In the genomic region with DNA sequence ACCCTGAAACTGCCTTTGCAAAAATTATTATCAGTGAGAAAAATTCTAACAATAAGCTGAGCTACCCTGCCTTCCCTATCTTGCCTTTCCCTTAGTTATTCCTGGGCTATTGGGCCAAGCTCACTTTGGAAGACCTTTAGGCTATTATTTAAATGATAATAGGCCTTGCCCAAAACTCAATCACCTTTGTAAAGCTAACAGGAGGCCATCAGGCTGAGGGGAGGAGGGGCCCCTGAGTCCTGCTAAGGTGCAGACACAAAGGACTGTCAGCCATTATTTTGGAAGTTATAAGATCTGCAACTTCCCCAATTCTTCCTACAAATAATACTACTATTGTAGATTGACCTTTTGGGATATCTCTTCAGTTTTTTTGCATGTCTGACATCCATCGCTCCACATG, we compare ENCODE assay signal across 24 cellular contexts.
DNase-seq lines count a peak whose midpoint lies in the region; ATAC-seq and TF ChIP-seq lines count a peak whose summit lies in the region.
"Had no signal": no experiment of that assay in that cellular context is flagged by ENCODE, and none has a peak within 500 bp of the region (broad histone marks: within the 10 kb centered on the region; RNA-seq: fewer than 3 reads in every experiment).

No MANE protein-coding gene starts in this region.

- no peaks in the 10 kb centered on the region for H3K36me3 ChIP-seq in mesenchymal stem cell (ENCODE audit: control insufficient read depth in 1 of 2, insufficient read depth in 2 of 2, low read depth in 1 of 2, low read length in 2 of 2)
- no peaks in the 10 kb centered on the region for H3K36me3 ChIP-seq in ovary
- H3K36me3 ChIP-seq: HAP-1, MG63 had no signal

- H3K4me3 Mint-ChIP-seq in H9 = peak overlapping the region in 1 of 2 experiments; percentile 21; a peak in 2 of 5 replicates
- H3K4me3 Mint-ChIP-seq in WTC11 = peak overlapping the region; percentile 18; the same call in 1 of the 2 replicates
- H3K4me3 Mint-ChIP-seq in activated naive CD4-positive, alpha-beta T cell treated with anti-CD3 and anti-CD28 coated beads, Interleukin-2, amount 10 ng/mL, durations not matched to agents 7 days and 5 days = no peak overlapping the region
- H3K4me3 Mint-ChIP-seq: CD4-positive, alpha-beta T cell; IgD-negative memory B cell had no signal

- no peak overlapping the region for H3T11ph ChIP-seq in H9 (ENCODE audit: low read length)

- H3K4ac ChIP-seq in H9 (ENCODE audit: low read depth, low read length) = no peak overlapping the region
- H3K4ac ChIP-seq in mesenchymal stem cell (ENCODE audit: low read depth in 1 of 2, low read length in 2 of 2) = peak overlapping the region in 1 of 2 experiments; percentile 41

- intact Hi-C loops in ovary (cut with DNase I) = no loop called here

- H3K27me3 Mint-ChIP-seq in H9 (ENCODE audit: low read depth) (no peaks in the 10 kb centered on the region), WTC11 (ENCODE audit: low read depth) (no peaks in the 10 kb centered on the region)
- H3K27me3 Mint-ChIP-seq in activated naive CD4-positive, alpha-beta T cell treated with anti-CD3 and anti-CD28 coated beads, Interleukin-2, amount 10 ng/mL, durations not matched to agents 7 days and 5 days = no peaks in the 10 kb centered on the region
- H3K27me3 Mint-ChIP-seq: CD4-positive, alpha-beta T cell had no signal

- H3K4me3 ChIP-seq in mesenchymal stem cell (ENCODE audit: insufficient read depth in 1 of 2, low read depth in 1 of 2, low read length in 2 of 2) = no peak overlapping the region
- H3K4me3 ChIP-seq in ovary = no peak overlapping the region
- H3K4me3 ChIP-seq: HAP-1, MG63 had no signal

- peak; percentile 92 for ATAC-seq in WTC11

- H3K9me3 Mint-ChIP-seq in H9 (no peaks in the 10 kb centered on the region; a peak in 1 of 5 replicates), WTC11 (peaks cover 4% of the 10 kb centered on the region)
- no peaks in the 10 kb centered on the region for H3K9me3 Mint-ChIP-seq in activated naive CD4-positive, alpha-beta T cell treated with anti-CD3 and anti-CD28 coated beads, Interleukin-2, amount 10 ng/mL, durations not matched to agents 7 days and 5 days
- H3K9me3 Mint-ChIP-seq: CD4-positive, alpha-beta T cell had no signal

- H2AK5ac ChIP-seq in H9 (ENCODE audit: insufficient read length, low read length) = no peak overlapping the region
- no peak overlapping the region for H2AK5ac ChIP-seq in mesenchymal stem cell (ENCODE audit: low read length, severe bottlenecking)

- H3K23me2 ChIP-seq in H9 (ENCODE audit: insufficient read length, low read depth, low read length, poor library complexity, severe bottlenecking) = no peaks in the 10 kb centered on the region

- H3K56ac ChIP-seq in H9 (ENCODE audit: insufficient read length, low read depth, low read length) = no peak overlapping the region

- peaks cover 7% of the 10 kb centered on the region for H3K4me1 ChIP-seq in H9 (ENCODE audit: insufficient read depth, low read length)
- H3K4me1 ChIP-seq in mesenchymal stem cell (ENCODE audit: control insufficient read depth, insufficient read depth, low read depth, low read length) = no peaks in the 10 kb centered on the region
- no peaks in the 10 kb centered on the region for H3K4me1 ChIP-seq in ovary (ENCODE audit: insufficient read depth)
- H3K4me1 ChIP-seq: HAP-1 had no signal

- H2BK12ac ChIP-seq in H9 (ENCODE audit: insufficient read length, low read depth, low read length) (no peak overlapping the region), mesenchymal stem cell (ENCODE audit: low read length in 2 of 2) (no peak overlapping the region)

- no peak for TF ChIP-seq EP300 in ovary (IDR thresholded peaks at IDR 0.05)

- H3K36me3 Mint-ChIP-seq in H9 (ENCODE audit: insufficient read depth in 1 of 3, low read depth in 3 of 3) (no peaks in the 10 kb centered on the region; a peak in 2 of 7 replicates), WTC11 (no peaks in the 10 kb centered on the region)
- no peaks in the 10 kb centered on the region for H3K36me3 Mint-ChIP-seq in activated naive CD4-positive, alpha-beta T cell treated with anti-CD3 and anti-CD28 coated beads, Interleukin-2, amount 10 ng/mL, durations not matched to agents 7 days and 5 days
- H3K36me3 Mint-ChIP-seq: IgD-negative memory B cell had no signal

- H2AFZ ChIP-seq in H9 (ENCODE audit: low read length) (peak overlapping the region; percentile 57), mesenchymal stem cell (ENCODE audit: low read depth, low read length) (no peak overlapping the region)

- CTCF ChIA-PET in WTC11 (lab: Charles Lee) = no interaction called here
- CTCF ChIA-PET in GM10248 (lab: Yijun Ruan, JAX) = no interaction called here
- CTCF ChIA-PET in activated naive CD4-positive, alpha-beta T cell treated with anti-CD3 and anti-CD28 coated beads, Interleukin-2, amount 10 ng/mL, durations not matched to agents 7 days and 5 days (lab: Charles Lee) = no interaction called here

- no peaks in the 10 kb centered on the region for H3K27me3 ChIP-seq in H9 (ENCODE audit: insufficient read depth, low read length)
- H3K27me3 ChIP-seq in mesenchymal stem cell (ENCODE audit: control insufficient read depth in 1 of 2, insufficient read depth in 1 of 2, low read length in 2 of 2) = no peaks in the 10 kb centered on the region
- H3K27me3 ChIP-seq in ovary = no peaks in the 10 kb centered on the region
- H3K27me3 ChIP-seq: MG63 had no signal

- POLR2A ChIA-PET in WTC11 (lab: Charles Lee) = no interaction called here
- POLR2A ChIA-PET in GM10248 (lab: Yijun Ruan, JAX) = no interaction called here

- no peak overlapping the region for H4K8ac ChIP-seq in H9 (replicated peaks; ENCODE audit: insufficient read length, low read depth, low read length)
- H4K8ac ChIP-seq in mesenchymal stem cell (ENCODE audit: low read length) = no peak overlapping the region

- H2BK5ac ChIP-seq in H9 (ENCODE audit: insufficient read length, low read length) = peak overlapping the region; percentile 79
- no peak overlapping the region for H2BK5ac ChIP-seq in mesenchymal stem cell (ENCODE audit: low read depth, low read length, poor library complexity, severe bottlenecking)

- no peak overlapping the region for H4K5ac ChIP-seq in H9 (ENCODE audit: insufficient read length, low read depth, low read length)

- H2BK120ac ChIP-seq in H9 (ENCODE audit: low read depth, low read length, poor library complexity, severe bottlenecking) (no peak overlapping the region), mesenchymal stem cell (ENCODE audit: low read depth, low read length) (peak overlapping the region; percentile 19)

- DNase-seq in H9 (peak; percentile 58), WTC11 (ENCODE audit: low spot score) (no peak), mesenchymal stem cell (no peak), GM10248 (ENCODE audit: extremely low spot score) (no peak), ovary (no peak)
- no peak for DNase-seq in activated naive CD4-positive, alpha-beta T cell treated with anti-CD3 and anti-CD28 coated beads, Interleukin-2, amount 10 ng/mL, durations not matched to agents 7 days and 5 days
- no peak for DNase-seq in activated CD4-positive, CD25-positive, alpha-beta regulatory T cell treated with anti-CD3 and anti-CD28 coated beads, Interleukin-2, amount 50 U/mL, for 72 hours
- DNase-seq: CD4-positive, alpha-beta T cell; COR-L47; DMS 273 treated with DMSO at 0.1 percent for 48 hours; DND-41; MG63; NCI-H1417; NCI-H1694 treated with DMSO at 0.1 percent for 48 hours; NCI-H2081 treated with DMSO at 0.1 percent for 48 hours; NCI-H2171 treated with DMSO at 0.1 percent for 48 hours; NCI-H446; NCI-H526; SHP77 treated with DMSO at 0.1 percent for 48 hours; SK-N-SH had no signal

- peak overlapping the region; percentile 62 for H3K18ac ChIP-seq in H9 (ENCODE audit: insufficient read length, low read depth, low read length)
- no peak overlapping the region for H3K18ac ChIP-seq in mesenchymal stem cell (ENCODE audit: low read depth in 1 of 2, low read length in 2 of 2)

- H3K4me1 Mint-ChIP-seq in H9 (peaks cover 37 to 38% of the 10 kb centered on the region in 2 experiments), WTC11 (peaks cover 42% of the 10 kb centered on the region)
- no peaks in the 10 kb centered on the region for H3K4me1 Mint-ChIP-seq in activated naive CD4-positive, alpha-beta T cell treated with anti-CD3 and anti-CD28 coated beads, Interleukin-2, amount 10 ng/mL, durations not matched to agents 7 days and 5 days
- H3K4me1 Mint-ChIP-seq: IgD-negative memory B cell had no signal

- H2BK15ac ChIP-seq in H9 (ENCODE audit: low read depth, low read length) (no peak overlapping the region), mesenchymal stem cell (ENCODE audit: low read depth, poor library complexity, severe bottlenecking) (no peak overlapping the region)

- no CpG with 5 or more reads among the region's 1 CpG for WGBS in H9 (ENCODE audit: extremely low coverage, insufficient read length, low lambda C conversion rate)
- 97% methylated on average over 1 of the region's 1 CpG for WGBS in mesenchymal stem cell
- 82 to 100% (median 91%) methylated on average over 1 of the region's 1 CpG for WGBS in ovary, 3 donors

- no peaks in the 10 kb centered on the region for H3K79me2 ChIP-seq in H9 (ENCODE audit: insufficient read depth, low read length)

- H3K14ac ChIP-seq in H9 (ENCODE audit: insufficient read depth, low read length) = no peak overlapping the region
- H3K14ac ChIP-seq in mesenchymal stem cell (ENCODE audit: low read length in 2 of 2) = no peak overlapping the region

- TF ChIP-seq CTCF in C4-2B (conservative IDR thresholded peaks at IDR 0.05) (no peak), H9 (conservative IDR thresholded peaks at IDR 0.05) (no peak), WTC11 (IDR thresholded peaks at IDR 0.05) (no peak), GM10248 (IDR thresholded peaks at IDR 0.05; ENCODE audit: control extremely low read depth, extremely low read depth, low read depth, missing control alignments) (no peak), ovary (IDR thresholded peaks at IDR 0.05) (no peak)

- H4K91ac ChIP-seq in H9 (ENCODE audit: insufficient read length, low read depth, low read length) (no peak overlapping the region), mesenchymal stem cell (ENCODE audit: low read length) (no peak overlapping the region)

- TF ChIP-seq POLR2A in ovary (IDR thresholded peaks at IDR 0.05) = no peak

- no peaks in the 10 kb centered on the region for H4K20me1 ChIP-seq in H9 (ENCODE audit: control insufficient read depth, insufficient read depth, insufficient read length)

- H3K27ac Mint-ChIP-seq in H9 (peak overlapping the region; percentile 76 to 91 (median 85); a peak in 6 of 7 replicates), WTC11 (peak overlapping the region; percentile 18; the same call in 1 of the 2 replicates)
- no peak overlapping the region for H3K27ac Mint-ChIP-seq in activated naive CD4-positive, alpha-beta T cell treated with anti-CD3 and anti-CD28 coated beads, Interleukin-2, amount 10 ng/mL, durations not matched to agents 7 days and 5 days
- H3K27ac Mint-ChIP-seq: CD4-positive, alpha-beta T cell; IgD-negative memory B cell had no signal

- H3K4me2 ChIP-seq in H9 (ENCODE audit: insufficient read depth, insufficient read length, low read length) = peak overlapping the region; percentile 24
- H3K4me2 ChIP-seq in mesenchymal stem cell (ENCODE audit: low read length, poor library complexity, severe bottlenecking) = no peak overlapping the region
- H3K4me2 ChIP-seq: SK-N-SH had no signal

- no peak overlapping the region for H3K23ac ChIP-seq in H9 (ENCODE audit: insufficient read length, low read depth, low read length)
- H3K23ac ChIP-seq in mesenchymal stem cell (ENCODE audit: low read length in 2 of 2) = no peak overlapping the region

- H3K9me3 ChIP-seq in H9 (ENCODE audit: control insufficient read depth, low read depth, low read length) (no peaks in the 10 kb centered on the region), mesenchymal stem cell (ENCODE audit: control insufficient read depth, low read length) (no peaks in the 10 kb centered on the region), ovary (no peaks in the 10 kb centered on the region)
- H3K9me3 ChIP-seq: HAP-1, MG63, SK-N-SH had no signal

- no peaks in the 10 kb centered on the region for H3K79me1 ChIP-seq in H9 (ENCODE audit: insufficient read depth, low read depth, low read length, poor library complexity, severe bottlenecking)
- no peaks in the 10 kb centered on the region for H3K79me1 ChIP-seq in mesenchymal stem cell (replicated peaks; ENCODE audit: low read length, poor library complexity, severe bottlenecking)

- no peak overlapping the region for H3K9ac ChIP-seq in H9 (ENCODE audit: extremely low read depth, insufficient read length, low read length)
- H3K9ac ChIP-seq in mesenchymal stem cell (ENCODE audit: low read length) = no peak overlapping the region
- H3K9ac ChIP-seq: SK-N-SH had no signal

- peak overlapping the region; percentile 87 for H3K27ac ChIP-seq in C4-2B
- H3K27ac ChIP-seq in H9 (ENCODE audit: insufficient read length, low read depth, low read length) = peak overlapping the region; percentile 80
- no peak overlapping the region for H3K27ac ChIP-seq in mesenchymal stem cell (ENCODE audit: low read length, poor library complexity, severe bottlenecking)
- no peak overlapping the region for H3K27ac ChIP-seq in ovary
- H3K27ac ChIP-seq: RWPE1 had no signal

- no peak overlapping the region for H2BK20ac ChIP-seq in H9 (ENCODE audit: low read depth, low read length, poor library complexity, severe bottlenecking)

Comparison
In these comparisons a context has a peak if more than half of its experiments do, and no peak if none do; other contexts are left out.
1. H3K27ac ChIP-seq: peak in C4-2B (single experiment) and H9 (single experiment); none in mesenchymal stem cell (single experiment) and ovary (0 of 2).